Comparison of ENCODE assay signal across 2 cellular contexts in genomic region chr1:35519432-35519831, GRCh38.
TF ChIP-seq lines count a peak whose summit lies in the region.

No MANE protein-coding gene starts in this region.

TF ChIP-seq in HepG2, 621 proteins besides CTCF, POLR2A, EP300 and RAD21:
- TF ChIP-seq ZNF629 (CRISPR knock-in tag; conservative IDR thresholded peaks at IDR 0.05) (no peak), ZNF7 (CRISPR knock-in tag; IDR thresholded peaks at IDR 0.05) (no peak), KMT2A (CRISPR knock-in tag; IDR thresholded peaks at IDR 0.05) (no peak), ZNF75D (CRISPR knock-in tag; IDR thresholded peaks at IDR 0.05; ENCODE audit: borderline replicate concordance) (no peak), ZBTB20 (CRISPR knock-in tag; IDR thresholded peaks at IDR 0.05; ENCODE audit: borderline replicate concordance, low read depth) (no peak), ZNF501 (CRISPR knock-in tag; IDR thresholded peaks at IDR 0.05) (no peak), ZNF451 (CRISPR knock-in tag; IDR thresholded peaks at IDR 0.05) (no peak), HDAC1 (CRISPR knock-in tag; IDR thresholded peaks at IDR 0.05) (no peak), NR2C2 (CRISPR knock-in tag; IDR thresholded peaks at IDR 0.05; ENCODE audit: borderline replicate concordance) (no peak), CC2D1A (CRISPR knock-in tag; IDR thresholded peaks at IDR 0.05) (no peak), ESRRA (CRISPR knock-in tag; IDR thresholded peaks at IDR 0.05; ENCODE audit: low read depth) (no peak), ATF3 (CRISPR knock-in tag; IDR thresholded peaks at IDR 0.05) (no peak), PTBP1 (IDR thresholded peaks at IDR 0.05; ENCODE audit: low read depth, low read length, poor library complexity, severe bottlenecking) (no peak), MLXIP (CRISPR knock-in tag; IDR thresholded peaks at IDR 0.05; ENCODE audit: borderline replicate concordance) (no peak), ZNF546 (CRISPR knock-in tag; conservative IDR thresholded peaks at IDR 0.05) (no peak), U2AF1 (optimal IDR thresholded peaks at IDR 0.05; ENCODE audit: low read depth, low read length) (no peak)

TF ChIP-seq in WTC11, 78 proteins besides CTCF, POLR2A, EP300 and RAD21:
- TF ChIP-seq GTF2I (CRISPR knock-in tag; conservative IDR thresholded peaks at IDR 0.05) (no peak), ZNF232 (CRISPR knock-in tag; IDR thresholded peaks at IDR 0.05) (no peak), TP53 (CRISPR knock-in tag; IDR thresholded peaks at IDR 0.05) (no peak), ZSCAN18 (CRISPR knock-in tag; IDR thresholded peaks at IDR 0.05) (no peak), MXD4 (CRISPR knock-in tag; IDR thresholded peaks at IDR 0.05; ENCODE audit: borderline replicate concordance) (no peak), STAT6 (CRISPR knock-in tag; conservative IDR thresholded peaks at IDR 0.05; ENCODE audit: low read depth) (no peak), NR2C2 (CRISPR knock-in tag; IDR thresholded peaks at IDR 0.05) (no peak), ZNF423 (CRISPR knock-in tag; IDR thresholded peaks at IDR 0.05) (no peak), GRHL2 (CRISPR knock-in tag; IDR thresholded peaks at IDR 0.05; ENCODE audit: insufficient replicate concordance, severe bottlenecking) (no peak)
